Comparison of ENCODE assay signal across 16 cellular contexts in the genomic region with DNA sequence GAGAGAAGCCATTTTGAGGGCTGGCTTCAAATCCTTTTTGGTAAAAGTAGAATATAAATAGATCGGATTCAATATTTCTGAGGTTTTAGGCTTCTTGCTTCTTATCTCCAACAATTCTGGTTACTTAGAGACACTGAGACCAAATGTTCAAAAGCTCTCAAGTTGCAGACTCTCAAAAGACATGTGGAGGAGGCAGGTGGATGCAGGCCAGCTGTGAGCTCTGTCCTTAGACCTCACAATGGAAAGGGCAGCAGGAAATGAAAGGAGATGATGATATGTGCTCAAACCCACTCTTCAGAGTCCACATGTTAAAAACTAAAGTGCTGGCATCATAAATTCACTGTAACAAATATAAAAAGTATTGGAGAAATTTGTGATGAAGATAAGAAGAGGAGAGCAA.
"Had no signal": no experiment of that assay in that cellular context is flagged by ENCODE, and none has a peak within 500 bp of the region (broad histone marks: within the 10 kb centered on the region; RNA-seq: fewer than 3 reads in every experiment).

No MANE protein-coding gene starts in this region.

- H3K4me1 Mint-ChIP-seq: naive thymus-derived CD8-positive, alpha-beta T cell had no signal

- H3K4me1 ChIP-seq: suprapubic skin, upper lobe of left lung had no signal

- H3K27ac ChIP-seq: hepatocyte, suprapubic skin, upper lobe of left lung had no signal

- H3K9me3 Mint-ChIP-seq: T-helper 2 cell treated with Interferon-gamma antibody and Interleukin-4, amounts not matched to agents 5 μg/mL and 100 μg/mL, for 36 hours had no signal

- DNase-seq: activated CD4-positive, alpha-beta T cell treated with anti-CD3 and anti-CD28 coated beads, Interleukin-2, amount 50 U/mL, for 4 hours; activated CD4-positive, CD25-positive, alpha-beta regulatory T cell treated with anti-CD3 and anti-CD28 coated beads, Interleukin-2, amount 50 U/mL, for 72 hours; activated gamma-delta T cell; activated T-cell treated with anti-CD3 and anti-CD28 coated beads, Interleukin-2, amount 50 U/mL, for 1 hour; amygdala; cerebellar nuclear complex; naive thymus-derived CD8-positive, alpha-beta T cell; stimulated activated CD4-positive, alpha-beta T cell treated with anti-CD3 and anti-CD28 coated beads, Interleukin-4, amount 100 ng/mL, for 1 hour; stimulated activated CD8-positive, alpha-beta memory T cell treated with anti-CD3 and anti-CD28 coated beads, Interleukin-4, amount 100 ng/mL, for 48 hours; stimulated activated naive CD8-positive, alpha-beta T cell treated with anti-CD3 and anti-CD28 coated beads, Interleukin-15, Interleukin-2, amounts not matched to agents 100 U/mL and 50 U/mL, for 24 hours; upper lobe of left lung had no signal

- H3K27me3 Mint-ChIP-seq: dendritic cell treated with granulocyte-macrophage colony-stimulating factor and Interleukin-4, amounts not matched to agents 40 ng/mL and 50 ng/mL, for 4 days had no signal

- H3K36me3 Mint-ChIP-seq: activated naive CD8-positive, alpha-beta T cell; naive thymus-derived CD8-positive, alpha-beta T cell had no signal

- ATAC-seq: naive thymus-derived CD8-positive, alpha-beta T cell; stimulated activated naive CD8-positive, alpha-beta T cell treated with anti-CD3 and anti-CD28 coated beads, Interleukin-15, Interleukin-2, amounts not matched to agents 100 U/mL and 50 U/mL, for 24 hours had no signal

- H3K27me3 ChIP-seq: hepatocyte, suprapubic skin, upper lobe of left lung had no signal

- H3K4me3 Mint-ChIP-seq: activated naive CD8-positive, alpha-beta T cell; dendritic cell treated with granulocyte-macrophage colony-stimulating factor and Interleukin-4, amounts not matched to agents 40 ng/mL and 50 ng/mL, for 4 days; naive thymus-derived CD8-positive, alpha-beta T cell; T-helper 2 cell treated with Interferon-gamma antibody and Interleukin-4, amounts not matched to agents 5 μg/mL and 100 μg/mL, for 36 hours had no signal

- H3K27ac Mint-ChIP-seq: activated naive CD8-positive, alpha-beta T cell; dendritic cell treated with granulocyte-macrophage colony-stimulating factor and Interleukin-4, amounts not matched to agents 40 ng/mL and 50 ng/mL, for 4 days; naive thymus-derived CD8-positive, alpha-beta T cell; T-helper 2 cell treated with Interferon-gamma antibody and Interleukin-4, amounts not matched to agents 5 μg/mL and 100 μg/mL, for 36 hours had no signal
